ENCODE assay signal across 1 cellular context in genomic region chr2:138490673-138491494, GRCh38.
TF ChIP-seq lines count a peak whose summit lies in the region.

No MANE protein-coding gene starts in this region.

TF ChIP-seq in HepG2, 621 proteins besides CTCF, POLR2A, EP300 and RAD21 (continued from another document):
- TF ChIP-seq, protein P1, sequence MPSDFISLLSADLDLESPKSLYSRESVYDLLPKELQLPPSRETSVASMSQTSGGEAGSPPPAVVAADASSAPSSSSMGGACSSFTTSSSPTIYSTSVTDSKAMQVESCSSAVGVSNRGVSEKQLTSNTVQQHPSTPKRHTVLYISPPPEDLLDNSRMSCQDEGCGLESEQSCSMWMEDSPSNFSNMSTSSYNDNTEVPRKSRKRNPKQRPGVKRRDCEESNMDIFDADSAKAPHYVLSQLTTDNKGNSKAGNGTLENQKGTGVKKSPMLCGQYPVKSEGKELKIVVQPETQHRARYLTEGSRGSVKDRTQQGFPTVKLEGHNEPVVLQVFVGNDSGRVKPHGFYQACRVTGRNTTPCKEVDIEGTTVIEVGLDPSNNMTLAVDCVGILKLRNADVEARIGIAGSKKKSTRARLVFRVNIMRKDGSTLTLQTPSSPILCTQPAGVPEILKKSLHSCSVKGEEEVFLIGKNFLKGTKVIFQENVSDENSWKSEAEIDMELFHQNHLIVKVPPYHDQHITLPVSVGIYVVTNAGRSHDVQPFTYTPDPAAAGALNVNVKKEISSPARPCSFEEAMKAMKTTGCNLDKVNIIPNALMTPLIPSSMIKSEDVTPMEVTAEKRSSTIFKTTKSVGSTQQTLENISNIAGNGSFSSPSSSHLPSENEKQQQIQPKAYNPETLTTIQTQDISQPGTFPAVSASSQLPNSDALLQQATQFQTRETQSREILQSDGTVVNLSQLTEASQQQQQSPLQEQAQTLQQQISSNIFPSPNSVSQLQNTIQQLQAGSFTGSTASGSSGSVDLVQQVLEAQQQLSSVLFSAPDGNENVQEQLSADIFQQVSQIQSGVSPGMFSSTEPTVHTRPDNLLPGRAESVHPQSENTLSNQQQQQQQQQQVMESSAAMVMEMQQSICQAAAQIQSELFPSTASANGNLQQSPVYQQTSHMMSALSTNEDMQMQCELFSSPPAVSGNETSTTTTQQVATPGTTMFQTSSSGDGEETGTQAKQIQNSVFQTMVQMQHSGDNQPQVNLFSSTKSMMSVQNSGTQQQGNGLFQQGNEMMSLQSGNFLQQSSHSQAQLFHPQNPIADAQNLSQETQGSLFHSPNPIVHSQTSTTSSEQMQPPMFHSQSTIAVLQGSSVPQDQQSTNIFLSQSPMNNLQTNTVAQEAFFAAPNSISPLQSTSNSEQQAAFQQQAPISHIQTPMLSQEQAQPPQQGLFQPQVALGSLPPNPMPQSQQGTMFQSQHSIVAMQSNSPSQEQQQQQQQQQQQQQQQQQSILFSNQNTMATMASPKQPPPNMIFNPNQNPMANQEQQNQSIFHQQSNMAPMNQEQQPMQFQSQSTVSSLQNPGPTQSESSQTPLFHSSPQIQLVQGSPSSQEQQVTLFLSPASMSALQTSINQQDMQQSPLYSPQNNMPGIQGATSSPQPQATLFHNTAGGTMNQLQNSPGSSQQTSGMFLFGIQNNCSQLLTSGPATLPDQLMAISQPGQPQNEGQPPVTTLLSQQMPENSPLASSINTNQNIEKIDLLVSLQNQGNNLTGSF (CRISPR knock-in tag; IDR thresholded peaks at IDR 0.05) = no peak
- TF ChIP-seq ZNF432 (CRISPR knock-in tag; IDR thresholded peaks at IDR 0.05; ENCODE audit: borderline replicate concordance) (no peak), CBX1 (IDR thresholded peaks at IDR 0.05; ENCODE audit: low read depth) (no peak), CAMTA2 (CRISPR knock-in tag; IDR thresholded peaks at IDR 0.05; ENCODE audit: borderline replicate concordance) (no peak), ZNF468 (CRISPR knock-in tag; IDR thresholded peaks at IDR 0.05) (no peak), NCOR1 (IDR thresholded peaks at IDR 0.05; ENCODE audit: borderline replicate concordance, low read length) (peak; percentile 85), KDM2A (CRISPR knock-in tag; IDR thresholded peaks at IDR 0.05; ENCODE audit: borderline replicate concordance, low read depth) (no peak), IKZF4 (CRISPR knock-in tag; IDR thresholded peaks at IDR 0.05; ENCODE audit: borderline replicate concordance, low read depth, not compliant biosample characterization) (no peak), ZNF776 (CRISPR knock-in tag; IDR thresholded peaks at IDR 0.05) (no peak), ZNF354B (CRISPR knock-in tag; IDR thresholded peaks at IDR 0.05) (no peak), CREBL2 (CRISPR knock-in tag; IDR thresholded peaks at IDR 0.05; ENCODE audit: borderline replicate concordance) (no peak), KLF13 (CRISPR knock-in tag; IDR thresholded peaks at IDR 0.05) (no peak), JUNB (CRISPR knock-in tag; IDR thresholded peaks at IDR 0.05; ENCODE audit: borderline replicate concordance) (no peak), MXD3 (CRISPR knock-in tag; IDR thresholded peaks at IDR 0.05) (no peak), ZIK1 (CRISPR knock-in tag; IDR thresholded peaks at IDR 0.05; ENCODE audit: borderline replicate concordance, low read depth) (no peak), ARID2 (CRISPR knock-in tag; IDR thresholded peaks at IDR 0.05; ENCODE audit: borderline replicate concordance) (no peak), PHF21A (CRISPR knock-in tag; IDR thresholded peaks at IDR 0.05) (peak; percentile 60; the same call in 1 of the 2 replicates), ZNF737 (CRISPR knock-in tag; IDR thresholded peaks at IDR 0.05; ENCODE audit: borderline replicate concordance) (no peak), STAT5B (CRISPR knock-in tag; IDR thresholded peaks at IDR 0.05) (no peak), HNF4G (IDR thresholded peaks at IDR 0.05; ENCODE audit: borderline replicate concordance, low read depth, low read length) (peak; percentile 39; the same call in 1 of the 2 replicates), HNF4G (CRISPR knock-in tag; IDR thresholded peaks at IDR 0.05; ENCODE audit: borderline replicate concordance, low read depth) (no peak; the same call in 1 of the 2 replicates), KLF6 (CRISPR knock-in tag; IDR thresholded peaks at IDR 0.05) (0 out of 2 replicates have a peak, but pooled peaks have one; percentile 64), ZGPAT (CRISPR knock-in tag; IDR thresholded peaks at IDR 0.05) (peak; percentile 98), JUN (CRISPR knock-in tag; IDR thresholded peaks at IDR 0.05) (no peak), ZNF839 (CRISPR knock-in tag; IDR thresholded peaks at IDR 0.05; ENCODE audit: borderline replicate concordance) (no peak), MYNN (CRISPR knock-in tag; IDR thresholded peaks at IDR 0.05; ENCODE audit: low read depth) (no peak), NCOA5 (CRISPR knock-in tag; IDR thresholded peaks at IDR 0.05) (no peak), ZNF589 (CRISPR knock-in tag; conservative IDR thresholded peaks at IDR 0.05) (no peak), ZKSCAN8 (CRISPR knock-in tag; IDR thresholded peaks at IDR 0.05; ENCODE audit: borderline replicate concordance) (peak; percentile 78; the same call in 1 of the 2 replicates)
- TF ChIP-seq, protein P2, sequence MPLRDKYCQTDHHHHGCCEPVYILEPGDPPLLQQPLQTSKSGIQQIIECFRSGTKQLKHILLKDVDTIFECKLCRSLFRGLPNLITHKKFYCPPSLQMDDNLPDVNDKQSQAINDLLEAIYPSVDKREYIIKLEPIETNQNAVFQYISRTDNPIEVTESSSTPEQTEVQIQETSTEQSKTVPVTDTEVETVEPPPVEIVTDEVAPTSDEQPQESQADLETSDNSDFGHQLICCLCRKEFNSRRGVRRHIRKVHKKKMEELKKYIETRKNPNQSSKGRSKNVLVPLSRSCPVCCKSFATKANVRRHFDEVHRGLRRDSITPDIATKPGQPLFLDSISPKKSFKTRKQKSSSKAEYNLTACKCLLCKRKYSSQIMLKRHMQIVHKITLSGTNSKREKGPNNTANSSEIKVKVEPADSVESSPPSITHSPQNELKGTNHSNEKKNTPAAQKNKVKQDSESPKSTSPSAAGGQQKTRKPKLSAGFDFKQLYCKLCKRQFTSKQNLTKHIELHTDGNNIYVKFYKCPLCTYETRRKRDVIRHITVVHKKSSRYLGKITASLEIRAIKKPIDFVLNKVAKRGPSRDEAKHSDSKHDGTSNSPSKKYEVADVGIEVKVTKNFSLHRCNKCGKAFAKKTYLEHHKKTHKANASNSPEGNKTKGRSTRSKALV (CRISPR knock-in tag; IDR thresholded peaks at IDR 0.05) = 0 out of 2 replicates have a peak, but pooled peaks have one; percentile 22
- TF ChIP-seq, protein P3, sequence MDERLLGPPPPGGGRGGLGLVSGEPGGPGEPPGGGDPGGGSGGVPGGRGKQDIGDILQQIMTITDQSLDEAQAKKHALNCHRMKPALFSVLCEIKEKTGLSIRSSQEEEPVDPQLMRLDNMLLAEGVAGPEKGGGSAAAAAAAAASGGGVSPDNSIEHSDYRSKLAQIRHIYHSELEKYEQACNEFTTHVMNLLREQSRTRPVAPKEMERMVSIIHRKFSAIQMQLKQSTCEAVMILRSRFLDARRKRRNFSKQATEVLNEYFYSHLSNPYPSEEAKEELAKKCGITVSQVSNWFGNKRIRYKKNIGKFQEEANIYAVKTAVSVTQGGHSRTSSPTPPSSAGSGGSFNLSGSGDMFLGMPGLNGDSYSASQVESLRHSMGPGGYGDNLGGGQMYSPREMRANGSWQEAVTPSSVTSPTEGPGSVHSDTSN (CRISPR knock-in tag; IDR thresholded peaks at IDR 0.05) = no peak
- TF ChIP-seq, protein P4, sequence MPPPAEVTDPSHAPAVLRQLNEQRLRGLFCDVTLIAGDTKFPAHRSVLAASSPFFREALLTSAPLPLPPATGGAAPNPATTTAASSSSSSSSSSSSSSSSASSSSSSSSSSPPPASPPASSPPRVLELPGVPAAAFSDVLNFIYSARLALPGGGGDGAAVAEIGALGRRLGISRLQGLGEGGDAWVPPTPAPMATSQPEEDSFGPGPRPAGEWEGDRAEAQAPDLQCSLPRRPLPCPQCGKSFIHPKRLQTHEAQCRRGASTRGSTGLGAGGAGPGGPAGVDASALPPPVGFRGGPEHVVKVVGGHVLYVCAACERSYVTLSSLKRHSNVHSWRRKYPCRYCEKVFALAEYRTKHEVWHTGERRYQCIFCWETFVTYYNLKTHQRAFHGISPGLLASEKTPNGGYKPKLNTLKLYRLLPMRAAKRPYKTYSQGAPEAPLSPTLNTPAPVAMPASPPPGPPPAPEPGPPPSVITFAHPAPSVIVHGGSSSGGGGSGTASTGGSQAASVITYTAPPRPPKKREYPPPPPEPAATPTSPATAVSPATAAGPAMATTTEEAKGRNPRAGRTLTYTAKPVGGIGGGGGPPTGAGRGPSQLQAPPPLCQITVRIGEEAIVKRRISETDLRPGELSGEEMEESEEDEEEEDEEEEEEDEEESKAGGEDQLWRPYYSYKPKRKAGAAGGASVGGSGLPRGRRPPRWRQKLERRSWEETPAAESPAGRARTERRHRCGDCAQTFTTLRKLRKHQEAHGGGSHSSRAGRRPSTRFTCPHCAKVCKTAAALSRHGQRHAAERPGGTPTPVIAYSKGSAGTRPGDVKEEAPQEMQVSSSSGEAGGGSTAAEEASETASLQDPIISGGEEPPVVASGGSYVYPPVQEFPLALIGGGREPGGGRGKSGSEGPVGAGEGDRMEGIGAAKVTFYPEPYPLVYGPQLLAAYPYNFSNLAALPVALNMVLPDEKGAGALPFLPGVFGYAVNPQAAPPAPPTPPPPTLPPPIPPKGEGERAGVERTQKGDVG (CRISPR knock-in tag; IDR thresholded peaks at IDR 0.05; ENCODE audit: borderline replicate concordance) = no peak
- TF ChIP-seq, protein P5, sequence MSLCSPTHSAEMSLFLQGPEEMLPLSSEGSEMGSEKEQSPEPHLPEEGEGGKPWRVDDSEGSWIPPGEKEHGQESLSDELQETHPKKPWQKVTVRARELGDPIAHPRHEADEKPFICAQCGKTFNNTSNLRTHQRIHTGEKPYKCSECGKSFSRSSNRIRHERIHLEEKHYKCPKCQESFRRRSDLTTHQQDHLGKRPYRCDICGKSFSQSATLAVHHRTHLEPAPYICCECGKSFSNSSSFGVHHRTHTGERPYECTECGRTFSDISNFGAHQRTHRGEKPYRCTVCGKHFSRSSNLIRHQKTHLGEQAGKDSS (CRISPR knock-in tag; IDR thresholded peaks at IDR 0.05; ENCODE audit: borderline replicate concordance, low read depth) = no peak
